In the genomic region with DNA sequence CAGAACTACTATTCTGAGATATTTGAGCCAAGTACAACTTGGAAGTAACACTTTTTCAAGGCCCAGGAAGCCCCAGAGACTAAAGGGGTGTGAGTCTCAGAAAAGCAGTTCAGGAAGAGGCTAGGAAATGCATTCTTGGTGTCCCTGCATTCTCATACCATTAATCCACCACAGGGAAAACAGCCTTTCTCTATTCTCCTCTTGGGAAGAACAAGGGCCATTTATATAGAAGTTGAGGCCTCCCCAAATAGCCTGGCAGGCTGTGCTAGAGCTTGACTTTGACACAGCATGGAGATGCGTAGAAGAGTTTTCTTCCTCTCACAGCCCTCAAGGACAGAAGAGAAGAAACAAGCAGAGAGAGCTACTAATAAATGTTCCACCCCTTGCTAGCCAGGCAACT, we compare ENCODE assay signal across 26 cellular contexts. TPM values are rescaled to one million over a fixed set of nuclear protein-coding genes. Genes with fewer than 3 reads are reported as not detected.
DNase-seq lines count a peak whose midpoint lies in the region; ATAC-seq and TF ChIP-seq lines count a peak whose summit lies in the region.
"Had no signal": no experiment of that assay in that cellular context is flagged by ENCODE, and none has a peak within 500 bp of the region (broad histone marks: within the 10 kb centered on the region; RNA-seq: fewer than 3 reads in every experiment).

No MANE protein-coding gene starts in this region.

- H3K36me3 ChIP-seq in endodermal cell (ENCODE audit: control insufficient read depth, insufficient read depth, low read length) = peaks cover 43% of the 10 kb centered on the region

- POLR2A ChIA-PET in naive thymus-derived CD8-positive, alpha-beta T cell (lab: Charles Lee) = no interaction called here

- H3K4me1 Mint-ChIP-seq in natural killer cell (peaks cover 14 to 22% of the 10 kb centered on the region in 2 donors), endodermal cell (peaks cover 45% of the 10 kb centered on the region)
- peaks cover 14% of the 10 kb centered on the region in 2 donors for H3K4me1 Mint-ChIP-seq in natural killer cell treated with Interleukin-12 subunit alpha and Interleukin-12 subunit beta and Interleukin-15 and Interleukin-18, amount 100 ng/mL, for 72 hours (ENCODE audit: low read depth in 2 of 2)
- peaks cover 15 to 39% (median 31%) of the 10 kb centered on the region in 4 donors for H3K4me1 Mint-ChIP-seq in naive thymus-derived CD8-positive, alpha-beta T cell

- H3K9me3 Mint-ChIP-seq in natural killer cell = no peaks in the 10 kb centered on the region
- no peaks in the 10 kb centered on the region for H3K9me3 Mint-ChIP-seq in natural killer cell treated with Interleukin-12 subunit alpha and Interleukin-12 subunit beta and Interleukin-15 and Interleukin-18, amount 100 ng/mL, for 72 hours
- H3K9me3 Mint-ChIP-seq in endodermal cell = no peaks in the 10 kb centered on the region
- no peaks in the 10 kb centered on the region for H3K9me3 Mint-ChIP-seq in naive thymus-derived CD8-positive, alpha-beta T cell
- H3K9me3 Mint-ChIP-seq: activated naive CD8-positive, alpha-beta T cell treated with anti-CD3 and anti-CD28 coated beads for 36 hours; activated T-helper 1 cell treated with anti-CD3 and anti-CD28 coated beads, Interleukin-12 subunit alpha, Interleukin-12 subunit beta, Interleukin-2, Interleukin-4 antibody, amounts not matched to agents 30 ng/mL and 10 ng/mL and 1 ng/mL, durations not matched to agents 14 hours and 24 hours and 36 hours; central memory CD8-positive, alpha-beta T cell had no signal

- H3K27ac Mint-ChIP-seq in natural killer cell (peak overlapping the region; percentile 39 to 77), endodermal cell (no peak overlapping the region)
- H3K27ac Mint-ChIP-seq in natural killer cell treated with Interleukin-12 subunit alpha and Interleukin-12 subunit beta and Interleukin-15 and Interleukin-18, amount 100 ng/mL, for 72 hours = peak overlapping the region in 1 of 2 donors; percentile 7
- peak overlapping the region in 7 of 10 donors; percentile 4 to 55 (median 27) for H3K27ac Mint-ChIP-seq in naive thymus-derived CD8-positive, alpha-beta T cell
- H3K27ac Mint-ChIP-seq: activated naive CD8-positive, alpha-beta T cell treated with anti-CD3 and anti-CD28 coated beads for 36 hours; activated T-helper 1 cell treated with anti-CD3 and anti-CD28 coated beads, Interleukin-12 subunit alpha, Interleukin-12 subunit beta, Interleukin-2, Interleukin-4 antibody, amounts not matched to agents 30 ng/mL and 10 ng/mL and 1 ng/mL, durations not matched to agents 14 hours and 24 hours and 36 hours had no signal

- H3K36me3 Mint-ChIP-seq in natural killer cell (no peaks in the 10 kb centered on the region), endodermal cell (ENCODE audit: low read depth) (peaks cover 30% of the 10 kb centered on the region)
- H3K36me3 Mint-ChIP-seq in natural killer cell treated with Interleukin-12 subunit alpha and Interleukin-12 subunit beta and Interleukin-15 and Interleukin-18, amount 100 ng/mL, for 72 hours = peaks cover 11% of the 10 kb centered on the region
- H3K36me3 Mint-ChIP-seq in naive thymus-derived CD8-positive, alpha-beta T cell = peaks cover 0 to 32% (median 4%) of the 10 kb centered on the region in 3 donors

- intact Hi-C loops in natural killer cell (cut with micrococcal nuclease) = no loop called here

- H3K4me3 ChIP-seq in endodermal cell (ENCODE audit: low read length) (no peak overlapping the region), coronary artery (no peak overlapping the region)
- H3K4me3 ChIP-seq: BLaER1 treated with 17β-estradiol and CSF1 and Interleukin-3, amounts not matched to agents 10 nM and 100 nM; left lung; SJCRH30; thoracic aorta; vagina had no signal

- no peaks in the 10 kb centered on the region for H3K27me3 ChIP-seq in endodermal cell (ENCODE audit: control insufficient read depth, insufficient read depth, low read length, poor library complexity, severe bottlenecking)
- H3K27me3 ChIP-seq: BLaER1 treated with 17β-estradiol and CSF1 and Interleukin-3, amounts not matched to agents 10 nM and 100 nM; left lung; neutrophil; SJCRH30; vagina had no signal

- no peak overlapping the region for H3K9ac ChIP-seq in endodermal cell (ENCODE audit: extremely low read depth, low read length, poor library complexity, severe bottlenecking)
- H3K9ac ChIP-seq: BLaER1 treated with 17β-estradiol and CSF1 and Interleukin-3, amounts not matched to agents 10 nM and 100 nM had no signal

- H3K27ac ChIP-seq in endodermal cell (ENCODE audit: low read depth, low read length) (peak overlapping the region; percentile 16), coronary artery (no peak overlapping the region)
- H3K27ac ChIP-seq: BLaER1 treated with 17β-estradiol and CSF1 and Interleukin-3, amounts not matched to agents 10 nM and 100 nM; foreskin keratinocyte; left lung; neutrophil; SJCRH30; thoracic aorta; vagina had no signal

- in situ Hi-C loops in GM13977 (cut with MboI; ENCODE audit: low pct_unique_long_range_greater_than_20kb, low sequenced_read_pairs, unreplicated experiment) = no loop called here

- no peak for TF ChIP-seq CTCF in natural killer cell (IDR thresholded peaks at IDR 0.05)
- no peak for TF ChIP-seq CTCF in endodermal cell (conservative IDR thresholded peaks at IDR 0.05)
- no peak for TF ChIP-seq CTCF in GM13977 (IDR thresholded peaks at IDR 0.05; ENCODE audit: extremely low read depth, insufficient read depth, missing control alignments)
- TF ChIP-seq CTCF in coronary artery (IDR thresholded peaks at IDR 0.05) = no peak

- H3K27me3 Mint-ChIP-seq in natural killer cell (ENCODE audit: low read depth in 2 of 2) = no peaks in the 10 kb centered on the region
- no peaks in the 10 kb centered on the region for H3K27me3 Mint-ChIP-seq in natural killer cell treated with Interleukin-12 subunit alpha and Interleukin-12 subunit beta and Interleukin-15 and Interleukin-18, amount 100 ng/mL, for 72 hours
- H3K27me3 Mint-ChIP-seq in endodermal cell (ENCODE audit: insufficient read depth) = no peaks in the 10 kb centered on the region
- no peaks in the 10 kb centered on the region for H3K27me3 Mint-ChIP-seq in naive thymus-derived CD8-positive, alpha-beta T cell
- H3K27me3 Mint-ChIP-seq: activated naive CD8-positive, alpha-beta T cell treated with anti-CD3 and anti-CD28 coated beads for 36 hours; central memory CD8-positive, alpha-beta T cell had no signal

- 97 to 100% methylated on average over 1 of the region's 1 CpG for WGBS in endodermal cell (ENCODE audit: insufficient coverage in 1 of 2, insufficient read length in 1 of 2), 2 experiments

- no peaks in the 10 kb centered on the region for H3K9me3 ChIP-seq in endodermal cell (ENCODE audit: control insufficient read depth, low read length)
- H3K9me3 ChIP-seq: BLaER1 treated with 17β-estradiol and CSF1 and Interleukin-3, amounts not matched to agents 10 nM and 100 nM; left lung; neutrophil; SJCRH30; thoracic aorta; vagina had no signal

- no peak for ATAC-seq in natural killer cell
- ATAC-seq in natural killer cell treated with Interleukin-12 subunit alpha and Interleukin-12 subunit beta and Interleukin-15 and Interleukin-18, amount 100 ng/mL, for 72 hours = no peak
- no peak for ATAC-seq in naive thymus-derived CD8-positive, alpha-beta T cell
- ATAC-seq: foreskin keratinocyte, left lung had no signal

- DNase-seq in natural killer cell (no peak), endodermal cell (no peak), NCI-H1092 (lab: John Stamatoyannopoulos, UW) (no peak), erythroblast (lab: John Stamatoyannopoulos, UW) (no peak), GM13977 (ENCODE audit: low spot score) (no peak), coronary artery (ENCODE audit: low spot score) (no peak)
- DNase-seq in natural killer cell treated with Interleukin-12 subunit alpha and Interleukin-12 subunit beta and Interleukin-15 and Interleukin-18, amount 100 ng/mL, for 72 hours (ENCODE audit: low spot score) = no peak
- no peak for DNase-seq in naive thymus-derived CD8-positive, alpha-beta T cell
- DNase-seq: activated CD4-positive, alpha-beta T cell treated with anti-CD3 and anti-CD28 coated beads for 4 hours; activated naive CD8-positive, alpha-beta T cell treated with anti-CD3 and anti-CD28 coated beads for 36 hours; foreskin keratinocyte; HCEC 1CT; left lung; NCI-H1048; NCI-H187 treated with DMSO at 0.1 percent for 48 hours; NCI-H2227 treated with DMSO at 0.1 percent for 48 hours; NCI-H69; SJCRH30; small intestine; stimulated activated CD4-positive, alpha-beta T cell treated with anti-CD3 and anti-CD28 coated beads, Interleukin-2, amount 100 ng/mL, for 24 hours had no signal

- H3K4me3 Mint-ChIP-seq in natural killer cell (no peak overlapping the region), endodermal cell (no peak overlapping the region)
- no peak overlapping the region for H3K4me3 Mint-ChIP-seq in natural killer cell treated with Interleukin-12 subunit alpha and Interleukin-12 subunit beta and Interleukin-15 and Interleukin-18, amount 100 ng/mL, for 72 hours
- H3K4me3 Mint-ChIP-seq in naive thymus-derived CD8-positive, alpha-beta T cell = no peak overlapping the region
- H3K4me3 Mint-ChIP-seq: activated naive CD8-positive, alpha-beta T cell treated with anti-CD3 and anti-CD28 coated beads for 36 hours; activated T-helper 1 cell treated with anti-CD3 and anti-CD28 coated beads, Interleukin-12 subunit alpha, Interleukin-12 subunit beta, Interleukin-2, Interleukin-4 antibody, amounts not matched to agents 30 ng/mL and 10 ng/mL and 1 ng/mL, durations not matched to agents 14 hours and 24 hours and 36 hours; central memory CD8-positive, alpha-beta T cell had no signal

- peaks cover 8% of the 10 kb centered on the region for H3K4me1 ChIP-seq in endodermal cell (ENCODE audit: control insufficient read depth, insufficient read depth, low read length)
- H3K4me1 ChIP-seq: SJCRH30 had no signal

- TF ChIP-seq POLR2A in erythroblast (IDR thresholded peaks at IDR 0.05; ENCODE audit: low read length) = no peak

RNA-seq across cellular contexts. Expression of gene NR2C2, which starts 5.5 kb away (rescaled TPM):
- total RNA-seq in natural killer cell = 10 to 100 TPM; 70.4 to 94.3 (median 81.6) TPM
- total RNA-seq in natural killer cell treated with Interleukin-12 subunit alpha and Interleukin-12 subunit beta and Interleukin-15 and Interleukin-18, amount 100 ng/mL, for 72 hours = 10 to 100 TPM; 58.3 to 74.3 TPM
- total RNA-seq in endodermal cell = 10 to 100 TPM; 54.4 to 60.8 TPM
- 33.7 TPM for polyA plus RNA-seq in endodermal cell (2013, experiment 1 of 2)
- 31.7 TPM for polyA plus RNA-seq in endodermal cell (2013, experiment 2 of 2)
- 100 to 1,000 TPM in 1 of 2 experiments, 10 to 100 TPM in 1; 94.5 to 110 TPM for total RNA-seq in naive thymus-derived CD8-positive, alpha-beta T cell
- polyA plus RNA-seq in naive thymus-derived CD8-positive, alpha-beta T cell = 10 to 100 TPM; 10.1 to 19.3 (median 13.7) TPM
